24 cellular contexts compared by ENCODE assay signal in the genomic region with DNA sequence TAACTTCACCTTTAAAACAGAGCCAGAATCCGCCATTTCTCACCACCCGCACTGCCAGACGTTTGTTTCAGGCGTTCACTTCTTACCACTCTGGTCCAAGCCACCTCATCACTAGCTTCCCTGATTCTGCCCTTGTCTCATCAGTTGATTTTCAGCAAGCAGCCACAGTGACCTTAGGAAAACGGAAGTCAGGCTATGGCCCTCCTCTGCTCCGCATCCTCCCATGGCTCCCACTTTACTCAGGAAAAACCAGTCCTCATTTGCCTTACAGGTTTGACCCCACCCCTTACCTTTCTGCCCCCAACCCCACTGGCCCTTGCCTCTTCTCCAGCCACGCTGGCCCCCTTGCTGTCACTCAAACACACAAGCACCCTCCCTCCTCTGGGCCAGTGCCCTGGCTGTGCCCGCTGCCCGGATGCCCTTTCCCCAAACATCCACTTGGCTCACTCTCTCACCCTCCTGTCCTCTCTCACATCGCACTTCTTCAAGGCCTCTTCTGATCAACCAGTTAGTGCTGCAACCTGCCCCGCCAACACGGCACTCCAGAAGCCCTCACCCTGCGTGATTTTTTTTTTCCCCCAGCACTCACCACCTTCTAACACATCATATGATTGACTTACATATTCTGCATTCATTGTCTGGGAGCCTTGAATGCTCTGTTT. TPM values are rescaled to one million over a fixed set of nuclear protein-coding genes. Genes with fewer than 3 reads are reported as not detected.
DNase-seq lines count a peak whose midpoint lies in the region; ATAC-seq and TF ChIP-seq lines count a peak whose summit lies in the region.
"Had no signal": no experiment of that assay in that cellular context is flagged by ENCODE, and none has a peak within 500 bp of the region (broad histone marks: within the 10 kb centered on the region; RNA-seq: fewer than 3 reads in every experiment).

No MANE protein-coding gene starts in this region.

- peaks cover 15% of the 10 kb centered on the region for H3K79me2 ChIP-seq in hepatocyte

- no peak overlapping the region for H3K4me3 ChIP-seq in hepatocyte
- H3K4me3 ChIP-seq: A549, body of pancreas, pancreas, thyroid gland had no signal

- POLR2A ChIA-PET in activated naive CD8-positive, alpha-beta T cell treated with anti-CD3 and anti-CD28 coated beads, Interleukin-2, amount 10 ng/mL, durations not matched to agents 7 days and 5 days (lab: Charles Lee), result no interaction called here

- no peaks in the 10 kb centered on the region for H3K27me3 ChIP-seq in hepatocyte
- H3K27me3 ChIP-seq: body of pancreas, pancreas, thyroid gland had no signal

- no peaks in the 10 kb centered on the region for H3K9me3 ChIP-seq in hepatocyte (ENCODE audit: low read depth)
- H3K9me3 ChIP-seq: A549, body of pancreas, pancreas, thyroid gland had no signal

- H3K36me3 Mint-ChIP-seq in activated T-cell treated with anti-CD3 and anti-CD28 coated beads, Interleukin-2, amount 50 U/mL, for 72 hours (ENCODE audit: insufficient read depth in 2 of 2), result peaks cover 0 to 3% of the 10 kb centered on the region in 2 donors
- peaks cover 33% of the 10 kb centered on the region for H3K36me3 Mint-ChIP-seq in activated naive CD8-positive, alpha-beta T cell treated with anti-CD3 and anti-CD28 coated beads, Interleukin-2, amount 10 ng/mL, durations not matched to agents 7 days and 5 days
- H3K36me3 Mint-ChIP-seq in immature natural killer cell (peaks cover 3 to 29% (median 17%) of the 10 kb centered on the region in 3 donors), type B pancreatic cell (peaks cover 4% of the 10 kb centered on the region)

- DNase-seq in activated T-cell treated with anti-CD3 and anti-CD28 coated beads, Interleukin-2, amount 50 U/mL, for 72 hours, result no peak
- no peak for DNase-seq in activated T-cell treated with anti-CD3 and anti-CD28 coated beads for 4 hours
- no peak for DNase-seq in activated naive CD8-positive, alpha-beta T cell treated with anti-CD3 and anti-CD28 coated beads, Interleukin-2, amount 10 ng/mL, durations not matched to agents 7 days and 5 days
- peak in 1 of 3 donors; percentile 57 for DNase-seq in immature natural killer cell
- no peak for DNase-seq in type B pancreatic cell (ENCODE audit: extremely low spot score, unreplicated experiment)
- no peak for DNase-seq in activated CD8-positive, alpha-beta memory T cell treated with anti-CD3 and anti-CD28 coated beads, Interleukin-2, amount 50 U/mL, for 4 hours
- DNase-seq in NCI-H510A (lab: John Stamatoyannopoulos, UW), result no peak
- no peak for DNase-seq in hepatocyte (ENCODE audit: low spot score)
- DNase-seq: activated CD4-positive, CD25-positive, alpha-beta regulatory T cell; activated gamma-delta T cell treated with Interleukin-2 at 50 U/mL for 16 hours; CD4-positive, alpha-beta T cell; hippocampal formation; kidney glomerular epithelial cell; NCI-H1092 treated with DMSO at 0.1 percent for 48 hours; NCI-H2171 treated with DMSO at 0.1 percent for 48 hours; pancreas; stimulated activated CD4-positive, alpha-beta T cell treated with anti-CD3 and anti-CD28 coated beads, Interleukin-4, amount 100 ng/mL, for 4 hours had no signal

- no peaks in the 10 kb centered on the region for H3K9me3 Mint-ChIP-seq in activated T-cell treated with anti-CD3 and anti-CD28 coated beads, Interleukin-2, amount 50 U/mL, for 72 hours
- no peaks in the 10 kb centered on the region for H3K9me3 Mint-ChIP-seq in activated naive CD8-positive, alpha-beta T cell treated with anti-CD3 and anti-CD28 coated beads, Interleukin-2, amount 10 ng/mL, durations not matched to agents 7 days and 5 days
- H3K9me3 Mint-ChIP-seq in immature natural killer cell, result no peaks in the 10 kb centered on the region
- no peaks in the 10 kb centered on the region for H3K9me3 Mint-ChIP-seq in type B pancreatic cell
- H3K9me3 Mint-ChIP-seq: CD4-positive, alpha-beta T cell had no signal

- H3K4me3 Mint-ChIP-seq in activated T-cell treated with anti-CD3 and anti-CD28 coated beads, Interleukin-2, amount 50 U/mL, for 72 hours, result no peak overlapping the region
- H3K4me3 Mint-ChIP-seq in activated naive CD8-positive, alpha-beta T cell treated with anti-CD3 and anti-CD28 coated beads, Interleukin-2, amount 10 ng/mL, durations not matched to agents 7 days and 5 days, result no peak overlapping the region
- H3K4me3 Mint-ChIP-seq in immature natural killer cell, result peak overlapping the region; percentile 57 to 82 (median 71)
- peak overlapping the region; percentile 16 for H3K4me3 Mint-ChIP-seq in type B pancreatic cell
- H3K4me3 Mint-ChIP-seq: CD4-positive, alpha-beta T cell had no signal

- no peak for ATAC-seq in activated T-cell treated with anti-CD3 and anti-CD28 coated beads, Interleukin-2, amount 50 U/mL, for 72 hours (replicated peaks in 1 of 2)
- ATAC-seq in activated naive CD8-positive, alpha-beta T cell treated with anti-CD3 and anti-CD28 coated beads, Interleukin-2, amount 10 ng/mL, durations not matched to agents 7 days and 5 days (ENCODE audit: low read depth), result no peak
- ATAC-seq: A549, body of pancreas had no signal

- H3K4me1 ChIP-seq in hepatocyte (ENCODE audit: insufficient read depth), result no peaks in the 10 kb centered on the region
- H3K4me1 ChIP-seq: A549, pancreas had no signal

- H3K27ac ChIP-seq in hepatocyte, result no peak overlapping the region
- H3K27ac ChIP-seq: A549, HL-60 had no signal

- no peak overlapping the region for H2AFZ ChIP-seq in hepatocyte

- H3K4me2 ChIP-seq in hepatocyte, result no peak overlapping the region
- H3K4me2 ChIP-seq: A549 had no signal

- H4K20me1 ChIP-seq in hepatocyte (ENCODE audit: insufficient read depth, poor library complexity, severe bottlenecking), result no peaks in the 10 kb centered on the region

- TF ChIP-seq CTCF in type B pancreatic cell (conservative IDR thresholded peaks at IDR 0.05), result no peak
- TF ChIP-seq CTCF in hepatocyte (IDR thresholded peaks at IDR 0.05; ENCODE audit: poor library complexity), result no peak

- no peaks in the 10 kb centered on the region for H3K9me2 ChIP-seq in hepatocyte (replicated peaks; ENCODE audit: insufficient read depth)

- peaks cover 34% of the 10 kb centered on the region for H3K4me1 Mint-ChIP-seq in activated T-cell treated with anti-CD3 and anti-CD28 coated beads, Interleukin-2, amount 50 U/mL, for 72 hours (ENCODE audit: low read depth)
- H3K4me1 Mint-ChIP-seq in activated naive CD8-positive, alpha-beta T cell treated with anti-CD3 and anti-CD28 coated beads, Interleukin-2, amount 10 ng/mL, durations not matched to agents 7 days and 5 days, result peaks cover 58% of the 10 kb centered on the region
- H3K4me1 Mint-ChIP-seq in immature natural killer cell, result peaks cover 96 to 99% of the 10 kb centered on the region in 2 donors
- peaks cover 21% of the 10 kb centered on the region for H3K4me1 Mint-ChIP-seq in type B pancreatic cell (ENCODE audit: unreplicated experiment)

- H3K27ac Mint-ChIP-seq in activated T-cell treated with anti-CD3 and anti-CD28 coated beads, Interleukin-2, amount 50 U/mL, for 72 hours, result peak overlapping the region; percentile 0
- peak overlapping the region; percentile 49 for H3K27ac Mint-ChIP-seq in activated naive CD8-positive, alpha-beta T cell treated with anti-CD3 and anti-CD28 coated beads, Interleukin-2, amount 10 ng/mL, durations not matched to agents 7 days and 5 days
- H3K27ac Mint-ChIP-seq in immature natural killer cell (peak overlapping the region; percentile 77 to 95 (median 88)), type B pancreatic cell (peak overlapping the region; percentile 79)
- H3K27ac Mint-ChIP-seq: CD4-positive, alpha-beta T cell had no signal

- 95% methylated on average over 13 of the region's 13 CpGs for WGBS in hepatocyte (ENCODE audit: low lambda C conversion rate, missing lambda C conversion rate)

- H3K27me3 Mint-ChIP-seq in activated T-cell treated with anti-CD3 and anti-CD28 coated beads, Interleukin-2, amount 50 U/mL, for 72 hours (ENCODE audit: low read depth), result no peaks in the 10 kb centered on the region
- H3K27me3 Mint-ChIP-seq in activated naive CD8-positive, alpha-beta T cell treated with anti-CD3 and anti-CD28 coated beads, Interleukin-2, amount 10 ng/mL, durations not matched to agents 7 days and 5 days, result no peaks in the 10 kb centered on the region
- H3K27me3 Mint-ChIP-seq in immature natural killer cell (ENCODE audit: low read depth in 3 of 3) (peaks cover 2% of the 10 kb centered on the region in 3 donors), type B pancreatic cell (no peaks in the 10 kb centered on the region)
- H3K27me3 Mint-ChIP-seq: CD4-positive, alpha-beta T cell had no signal

- no peaks in the 10 kb centered on the region for H3K36me3 ChIP-seq in hepatocyte (replicated peaks; ENCODE audit: insufficient read depth, low read depth)
- H3K36me3 ChIP-seq: pancreas, thyroid gland had no signal

RNA-seq across cellular contexts. Expression of gene TPST2, which starts 18.9 kb away (rescaled TPM):
- total RNA-seq in activated T-cell treated with anti-CD3 and anti-CD28 coated beads, Interleukin-2, amount 50 U/mL, for 72 hours, result 10 to 100 TPM; 19.0 to 23.2 TPM
- 10 to 100 TPM; 54.8 to 58.5 TPM for total RNA-seq in activated naive CD8-positive, alpha-beta T cell treated with anti-CD3 and anti-CD28 coated beads, Interleukin-2, amount 10 ng/mL, durations not matched to agents 7 days and 5 days
- polyA plus RNA-seq in immature natural killer cell (100 to 1,000 TPM; 352 to 519 (median 512) TPM), hepatocyte (31.0 and 35.3 TPM in 2 replicates)
- total RNA-seq in type B pancreatic cell (ENCODE audit: low replicate concordance) (15.7 and 24.3 TPM in 2 replicates), hepatocyte (36.8 and 39.9 TPM in 2 replicates)

RNA-seq across cellular contexts. Expression of gene CRYBB1, which starts 46.8 kb away (rescaled TPM):
- not detected for total RNA-seq in activated T-cell treated with anti-CD3 and anti-CD28 coated beads, Interleukin-2, amount 50 U/mL, for 72 hours
- not detected for total RNA-seq in activated naive CD8-positive, alpha-beta T cell treated with anti-CD3 and anti-CD28 coated beads, Interleukin-2, amount 10 ng/mL, durations not matched to agents 7 days and 5 days
- polyA plus RNA-seq in immature natural killer cell, result not detected
- 4.6 TPM in 1 of 2 replicates, not detected in the other for total RNA-seq in type B pancreatic cell (ENCODE audit: low replicate concordance)
- not detected in 2 replicates for total RNA-seq in hepatocyte
- polyA plus RNA-seq in hepatocyte, result 0.79 TPM in 1 of 2 replicates, not detected in the other
- total RNA-seq: activated CD8-positive, alpha-beta memory T cell treated with anti-CD3 and anti-CD28 coated beads for 36 hours; CD4-positive, alpha-beta T cell; fibroblast of lung; mononuclear cell had no signal
- polyA plus RNA-seq: A549, fibroblast of lung had no signal

RNA-seq across cellular contexts. Expression of gene CRYBA4, which starts 50.8 kb away (rescaled TPM):
- total RNA-seq in activated T-cell treated with anti-CD3 and anti-CD28 coated beads, Interleukin-2, amount 50 U/mL, for 72 hours, result under 1 TPM in 1 of 2 donors, not detected in 1; 0.63 TPM
- not detected for total RNA-seq in activated naive CD8-positive, alpha-beta T cell treated with anti-CD3 and anti-CD28 coated beads, Interleukin-2, amount 10 ng/mL, durations not matched to agents 7 days and 5 days
- under 1 TPM in 2 of 3 donors, not detected in 1; 0.46 to 0.95 TPM for polyA plus RNA-seq in immature natural killer cell
- 1.0 TPM in 1 of 2 replicates, not detected in the other for total RNA-seq in type B pancreatic cell (ENCODE audit: low replicate concordance)
- not detected in 2 replicates for total RNA-seq in hepatocyte
- polyA plus RNA-seq in hepatocyte, result not detected in 2 replicates
- total RNA-seq: activated CD8-positive, alpha-beta memory T cell treated with anti-CD3 and anti-CD28 coated beads for 36 hours; body of pancreas; CD4-positive, alpha-beta T cell; fibroblast of lung; mononuclear cell; thyroid gland had no signal
- polyA plus RNA-seq: A549, fibroblast of lung, pancreas had no signal

RNA-seq across cellular contexts. Expression of gene TFIP11, which starts 58.7 kb away (rescaled TPM):
- 10 to 100 TPM; 47.0 to 62.5 TPM for total RNA-seq in activated T-cell treated with anti-CD3 and anti-CD28 coated beads, Interleukin-2, amount 50 U/mL, for 72 hours
- total RNA-seq in activated naive CD8-positive, alpha-beta T cell treated with anti-CD3 and anti-CD28 coated beads, Interleukin-2, amount 10 ng/mL, durations not matched to agents 7 days and 5 days, result 10 to 100 TPM; 64.6 to 67.9 TPM
- polyA plus RNA-seq in immature natural killer cell, result 10 to 100 TPM; 16.3 to 59.9 (median 18.0) TPM
- 32.7 and 40.3 TPM in 2 replicates for total RNA-seq in type B pancreatic cell (ENCODE audit: low replicate concordance)
- 16.1 and 19.6 TPM in 2 replicates for total RNA-seq in hepatocyte
- 21.3 and 30.4 TPM in 2 replicates for polyA plus RNA-seq in hepatocyte

Comparison
In these comparisons a context has a peak if more than half of its experiments do, and no peak if none do; other contexts are left out.
1. H3K27ac Mint-ChIP-seq: peak in every context shown above with its lines; median percentile 88 in immature natural killer cell; 79 in type B pancreatic cell; 49 in activated naive CD8-positive, alpha-beta T cell treated with anti-CD3 and anti-CD28 coated beads, Interleukin-2, amount 10 ng/mL, durations not matched to agents 7 days and 5 days; 0 in activated T-cell treated with anti-CD3 and anti-CD28 coated beads, Interleukin-2, amount 50 U/mL, for 72 hours.
2. H3K4me3 Mint-ChIP-seq: peak in immature natural killer cell (5 of 5) and type B pancreatic cell (single experiment); none in activated T-cell treated with anti-CD3 and anti-CD28 coated beads, Interleukin-2, amount 50 U/mL, for 72 hours (0 of 2) and activated naive CD8-positive, alpha-beta T cell treated with anti-CD3 and anti-CD28 coated beads, Interleukin-2, amount 10 ng/mL, durations not matched to agents 7 days and 5 days (single experiment).